In the genomic region with DNA sequence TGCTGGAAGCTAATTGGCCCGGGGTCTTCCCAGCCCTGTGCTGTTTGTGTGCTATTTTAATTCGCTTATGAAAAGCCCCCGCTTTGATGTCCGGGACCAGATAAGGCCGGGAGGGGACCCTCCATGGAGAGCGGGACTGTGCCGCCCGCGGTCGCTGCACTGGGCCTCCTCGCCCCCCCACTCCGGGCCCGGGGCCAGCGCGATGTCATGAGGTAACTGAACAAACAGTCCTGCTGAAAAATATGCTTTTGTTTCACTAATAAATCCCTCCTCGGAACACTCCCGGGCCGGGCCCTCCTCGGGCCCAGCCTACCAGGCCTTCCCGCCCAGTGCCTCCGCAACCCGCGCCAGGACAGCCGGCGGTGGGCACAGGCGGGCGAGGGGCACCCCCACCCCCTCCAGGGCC, we compare ENCODE assay signal across 3 cellular contexts.
TF ChIP-seq lines count a peak whose summit lies in the region.

No MANE protein-coding gene starts in this region.

TF ChIP-seq in SK-N-SH, 30 proteins besides CTCF, POLR2A, EP300 and RAD21 (continued from another document):
- TF ChIP-seq, protein P1, sequence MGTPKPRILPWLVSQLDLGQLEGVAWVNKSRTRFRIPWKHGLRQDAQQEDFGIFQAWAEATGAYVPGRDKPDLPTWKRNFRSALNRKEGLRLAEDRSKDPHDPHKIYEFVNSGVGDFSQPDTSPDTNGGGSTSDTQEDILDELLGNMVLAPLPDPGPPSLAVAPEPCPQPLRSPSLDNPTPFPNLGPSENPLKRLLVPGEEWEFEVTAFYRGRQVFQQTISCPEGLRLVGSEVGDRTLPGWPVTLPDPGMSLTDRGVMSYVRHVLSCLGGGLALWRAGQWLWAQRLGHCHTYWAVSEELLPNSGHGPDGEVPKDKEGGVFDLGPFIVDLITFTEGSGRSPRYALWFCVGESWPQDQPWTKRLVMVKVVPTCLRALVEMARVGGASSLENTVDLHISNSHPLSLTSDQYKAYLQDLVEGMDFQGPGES (IDR thresholded peaks at IDR 0.05; ENCODE audit: low read depth, low read length) = no peak
- no peak for TF ChIP-seq GATA2 (CRISPR knock-in tag; IDR thresholded peaks at IDR 0.05)
- TF ChIP-seq, protein P2, sequence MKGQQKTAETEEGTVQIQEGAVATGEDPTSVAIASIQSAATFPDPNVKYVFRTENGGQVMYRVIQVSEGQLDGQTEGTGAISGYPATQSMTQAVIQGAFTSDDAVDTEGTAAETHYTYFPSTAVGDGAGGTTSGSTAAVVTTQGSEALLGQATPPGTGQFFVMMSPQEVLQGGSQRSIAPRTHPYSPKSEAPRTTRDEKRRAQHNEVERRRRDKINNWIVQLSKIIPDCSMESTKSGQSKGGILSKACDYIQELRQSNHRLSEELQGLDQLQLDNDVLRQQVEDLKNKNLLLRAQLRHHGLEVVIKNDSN (IDR thresholded peaks at IDR 0.05; ENCODE audit: borderline replicate concordance, low read depth) = no peak
- TF ChIP-seq RCOR1 (IDR thresholded peaks at IDR 0.05; ENCODE audit: low read length) = no peak
- TF ChIP-seq USF2 (IDR thresholded peaks at IDR 0.05; ENCODE audit: borderline replicate concordance, low read depth, low read length) = no peak
- TF ChIP-seq TAF1 (IDR thresholded peaks at IDR 0.05; ENCODE audit: borderline replicate concordance, low read depth, low read length) = no peak

TF ChIP-seq in SK-N-SH treated with all-trans-retinoic acid at 6 μM for 48 hours, 23 proteins besides CTCF, POLR2A, EP300 and RAD21 (continued from another document):
- no peak for TF ChIP-seq PATZ1 (CRISPR knock-in tag; IDR thresholded peaks at IDR 0.05; ENCODE audit: borderline replicate concordance)
- no peak for TF ChIP-seq CSDC2 (CRISPR knock-in tag; IDR thresholded peaks at IDR 0.05)
- no peak for TF ChIP-seq ZFP30 (CRISPR knock-in tag; IDR thresholded peaks at IDR 0.05)
- TF ChIP-seq OSR1 (CRISPR knock-in tag; IDR thresholded peaks at IDR 0.05) = no peak
- TF ChIP-seq ZNF70 (CRISPR knock-in tag; IDR thresholded peaks at IDR 0.05) = no peak
- TF ChIP-seq, protein P3, sequence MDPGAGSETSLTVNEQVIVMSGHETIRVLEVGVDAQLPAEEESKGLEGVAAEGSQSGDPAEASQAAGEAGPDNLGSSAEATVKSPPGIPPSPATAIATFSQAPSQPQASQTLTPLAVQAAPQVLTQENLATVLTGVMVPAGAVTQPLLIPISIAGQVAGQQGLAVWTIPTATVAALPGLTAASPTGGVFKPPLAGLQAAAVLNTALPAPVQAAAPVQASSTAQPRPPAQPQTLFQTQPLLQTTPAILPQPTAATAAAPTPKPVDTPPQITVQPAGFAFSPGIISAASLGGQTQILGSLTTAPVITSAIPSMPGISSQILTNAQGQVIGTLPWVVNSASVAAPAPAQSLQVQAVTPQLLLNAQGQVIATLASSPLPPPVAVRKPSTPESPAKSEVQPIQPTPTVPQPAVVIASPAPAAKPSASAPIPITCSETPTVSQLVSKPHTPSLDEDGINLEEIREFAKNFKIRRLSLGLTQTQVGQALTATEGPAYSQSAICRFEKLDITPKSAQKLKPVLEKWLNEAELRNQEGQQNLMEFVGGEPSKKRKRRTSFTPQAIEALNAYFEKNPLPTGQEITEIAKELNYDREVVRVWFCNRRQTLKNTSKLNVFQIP (CRISPR knock-in tag; IDR thresholded peaks at IDR 0.05; ENCODE audit: borderline replicate concordance, low read depth) = no peak

TF ChIP-seq in GM23338, 12 proteins besides CTCF, POLR2A, EP300 and RAD21 (continued from another document):
- TF ChIP-seq ETS1 (IDR thresholded peaks at IDR 0.05) (no peak), ZNF114 (CRISPR knock-in tag; IDR thresholded peaks at IDR 0.05) (no peak), EZH2phosphoT487 (IDR thresholded peaks at IDR 0.05; ENCODE audit: unreplicated experiment) (no peak), JUNB (IDR thresholded peaks at IDR 0.05; ENCODE audit: unreplicated experiment) (no peak), CREB1 (CRISPR knock-in tag; IDR thresholded peaks at IDR 0.05; ENCODE audit: low read depth) (no peak), ZNF331 (CRISPR knock-in tag; IDR thresholded peaks at IDR 0.05; ENCODE audit: low read depth) (no peak)
- TF ChIP-seq, protein P4, sequence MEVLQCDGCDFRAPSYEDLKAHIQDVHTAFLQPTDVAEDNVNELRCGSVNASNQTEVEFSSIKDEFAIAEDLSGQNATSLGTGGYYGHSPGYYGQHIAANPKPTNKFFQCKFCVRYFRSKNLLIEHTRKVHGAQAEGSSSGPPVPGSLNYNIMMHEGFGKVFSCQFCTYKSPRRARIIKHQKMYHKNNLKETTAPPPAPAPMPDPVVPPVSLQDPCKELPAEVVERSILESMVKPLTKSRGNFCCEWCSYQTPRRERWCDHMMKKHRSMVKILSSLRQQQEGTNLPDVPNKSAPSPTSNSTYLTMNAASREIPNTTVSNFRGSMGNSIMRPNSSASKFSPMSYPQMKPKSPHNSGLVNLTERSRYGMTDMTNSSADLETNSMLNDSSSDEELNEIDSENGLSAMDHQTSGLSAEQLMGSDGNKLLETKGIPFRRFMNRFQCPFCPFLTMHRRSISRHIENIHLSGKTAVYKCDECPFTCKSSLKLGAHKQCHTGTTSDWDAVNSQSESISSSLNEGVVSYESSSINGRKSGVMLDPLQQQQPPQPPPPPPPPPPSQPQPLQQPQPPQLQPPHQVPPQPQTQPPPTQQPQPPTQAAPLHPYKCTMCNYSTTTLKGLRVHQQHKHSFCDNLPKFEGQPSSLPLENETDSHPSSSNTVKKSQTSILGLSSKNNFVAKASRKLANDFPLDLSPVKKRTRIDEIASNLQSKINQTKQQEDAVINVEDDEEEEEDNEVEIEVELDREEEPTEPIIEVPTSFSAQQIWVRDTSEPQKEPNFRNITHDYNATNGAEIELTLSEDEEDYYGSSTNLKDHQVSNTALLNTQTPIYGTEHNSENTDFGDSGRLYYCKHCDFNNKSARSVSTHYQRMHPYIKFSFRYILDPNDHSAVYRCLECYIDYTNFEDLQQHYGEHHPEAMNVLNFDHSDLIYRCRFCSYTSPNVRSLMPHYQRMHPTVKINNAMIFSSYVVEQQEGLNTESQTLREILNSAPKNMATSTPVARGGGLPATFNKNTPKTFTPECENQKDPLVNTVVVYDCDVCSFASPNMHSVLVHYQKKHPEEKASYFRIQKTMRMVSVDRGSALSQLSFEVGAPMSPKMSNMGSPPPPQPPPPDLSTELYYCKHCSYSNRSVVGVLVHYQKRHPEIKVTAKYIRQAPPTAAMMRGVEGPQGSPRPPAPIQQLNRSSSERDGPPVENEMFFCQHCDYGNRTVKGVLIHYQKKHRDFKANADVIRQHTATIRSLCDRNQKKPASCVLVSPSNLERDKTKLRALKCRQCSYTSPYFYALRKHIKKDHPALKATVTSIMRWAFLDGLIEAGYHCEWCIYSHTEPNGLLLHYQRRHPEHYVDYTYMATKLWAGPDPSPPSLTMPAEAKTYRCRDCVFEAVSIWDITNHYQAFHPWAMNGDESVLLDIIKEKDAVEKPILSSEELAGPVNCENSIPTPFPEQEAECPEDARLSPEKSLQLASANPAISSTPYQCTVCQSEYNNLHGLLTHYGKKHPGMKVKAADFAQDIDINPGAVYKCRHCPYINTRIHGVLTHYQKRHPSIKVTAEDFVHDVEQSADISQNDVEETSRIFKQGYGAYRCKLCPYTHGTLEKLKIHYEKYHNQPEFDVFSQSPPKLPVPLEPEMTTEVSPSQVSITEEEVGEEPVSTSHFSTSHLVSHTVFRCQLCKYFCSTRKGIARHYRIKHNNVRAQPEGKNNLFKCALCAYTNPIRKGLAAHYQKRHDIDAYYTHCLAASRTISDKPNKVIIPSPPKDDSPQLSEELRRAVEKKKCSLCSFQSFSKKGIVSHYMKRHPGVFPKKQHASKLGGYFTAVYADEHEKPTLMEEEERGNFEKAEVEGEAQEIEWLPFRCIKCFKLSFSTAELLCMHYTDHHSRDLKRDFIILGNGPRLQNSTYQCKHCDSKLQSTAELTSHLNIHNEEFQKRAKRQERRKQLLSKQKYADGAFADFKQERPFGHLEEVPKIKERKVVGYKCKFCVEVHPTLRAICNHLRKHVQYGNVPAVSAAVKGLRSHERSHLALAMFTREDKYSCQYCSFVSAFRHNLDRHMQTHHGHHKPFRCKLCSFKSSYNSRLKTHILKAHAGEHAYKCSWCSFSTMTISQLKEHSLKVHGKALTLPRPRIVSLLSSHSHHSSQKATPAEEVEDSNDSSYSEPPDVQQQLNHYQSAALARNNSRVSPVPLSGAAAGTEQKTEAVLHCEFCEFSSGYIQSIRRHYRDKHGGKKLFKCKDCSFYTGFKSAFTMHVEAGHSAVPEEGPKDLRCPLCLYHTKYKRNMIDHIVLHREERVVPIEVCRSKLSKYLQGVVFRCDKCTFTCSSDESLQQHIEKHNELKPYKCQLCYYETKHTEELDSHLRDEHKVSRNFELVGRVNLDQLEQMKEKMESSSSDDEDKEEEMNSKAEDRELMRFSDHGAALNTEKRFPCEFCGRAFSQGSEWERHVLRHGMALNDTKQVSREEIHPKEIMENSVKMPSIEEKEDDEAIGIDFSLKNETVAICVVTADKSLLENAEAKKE (CRISPR knock-in tag; IDR thresholded peaks at IDR 0.05) = no peak
